22 cellular contexts compared by ENCODE assay signal in the genomic region with DNA sequence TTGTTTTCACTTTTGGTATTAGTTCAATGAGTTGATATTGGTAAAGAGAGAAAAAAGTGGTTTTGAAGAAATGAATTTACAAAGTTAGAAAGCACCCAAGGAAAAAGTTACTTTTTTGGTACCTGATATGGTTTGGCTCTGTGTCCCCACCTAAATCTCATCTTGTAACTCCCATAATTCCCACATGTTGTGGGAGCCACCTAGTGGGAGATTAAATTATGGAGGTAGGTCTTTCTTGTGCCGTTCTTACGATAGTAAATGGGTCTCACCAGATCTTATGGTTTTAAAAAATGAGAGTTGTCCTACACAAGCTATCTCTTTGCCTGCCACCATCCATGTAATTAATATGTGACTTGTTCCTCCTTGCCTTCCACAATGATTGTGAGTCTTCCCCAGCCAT.
A peak's percentile ranks its signal among the peaks of the same experiment; 100 is the strongest.
DNase-seq lines count a peak whose midpoint lies in the region; FAIRE-seq and TF ChIP-seq lines count a peak whose summit lies in the region.
"Had no signal": no experiment of that assay in that cellular context is flagged by ENCODE, and none has a peak within 500 bp of the region (broad histone marks: within the 10 kb centered on the region; RNA-seq: fewer than 3 reads in every experiment).

No MANE protein-coding gene starts in this region.

- CTCF ChIA-PET in RWPE1 (lab: Yijun Ruan, JAX): interaction anchor here (0.6 kb wide), 1 partner anchor 370 kb away, joined by 3 read pairs; no protein-coding TSS in a partner anchor

- DNase-seq in DMS53 (lab: John Stamatoyannopoulos, UW) (peak; percentile 47), DMS53 treated with DMSO at 0.1 percent for 48 hours (lab: John Stamatoyannopoulos, UW; ENCODE audit: unreplicated experiment) (no peak), KBM-7 (peak; percentile 5), RWPE1 (ENCODE audit: low spot score) (no peak), fibroblast of the aortic adventitia (ENCODE audit: low read depth) (peak; percentile 16), NCI-H2227 treated with DMSO at 0.1 percent for 48 hours (lab: John Stamatoyannopoulos, UW) (no peak), GM20000 (ENCODE audit: low spot score) (no peak), urothelium cell line (ENCODE audit: low spot score) (no peak)
- DNase-seq: activated CD8-positive, alpha-beta memory T cell treated with anti-CD3 and anti-CD28 coated beads for 24 hours; C1 segment of cervical spinal cord; left lung; NCI-H1694; NCI-H345; stimulated activated CD4-positive, alpha-beta T cell treated with anti-CD3 and anti-CD28 coated beads, Interleukin-4, amount 100 ng/mL, for 1 hour; stomach had no signal

- POLR2A ChIA-PET in RWPE1 (lab: Yijun Ruan, JAX; ENCODE audit: low non-redundant PET): no interaction called here

- TF ChIP-seq CTCF in RWPE1 (conservative IDR thresholded peaks at IDR 0.05; ENCODE audit: low read depth): 0 out of 2 replicates have a peak, but pooled peaks have one; percentile 7
- peak; percentile 5 for TF ChIP-seq CTCF in fibroblast of the aortic adventitia (IDR thresholded peaks at IDR 0.05; ENCODE audit: insufficient read depth, low read length)
- TF ChIP-seq CTCF in GM20000 (IDR thresholded peaks at IDR 0.05; ENCODE audit: extremely low read depth, missing control alignments): no peak

- in situ Hi-C loops in KBM-7 (cut with MboI; ENCODE audit: low pct_unique_long_range_greater_than_20kb, low sequenced_read_pairs): no loop called here

- no peak overlapping the region for H3K27ac ChIP-seq in RWPE1
- H3K27ac ChIP-seq: epithelial cell of prostate, left lung, SJSA1, skin epidermis, stomach had no signal

- no peak for FAIRE-seq in urothelium cell line (lab: Jason Lieb, UNC)
- FAIRE-seq: A204.1, GM12891, GM19239, H54 had no signal

- no peak overlapping the region for H3K4me3 ChIP-seq in fibroblast of the aortic adventitia (ENCODE audit: low read depth, low read length)
- H3K4me3 ChIP-seq: left lung, SJSA1, skin epidermis, stomach had no signal

Comparison
In these comparisons a context has a peak if more than half of its experiments do, and no peak if none do; other contexts are left out.
1. DNase-seq: peak in DMS53 (single experiment), KBM-7 (single experiment) and fibroblast of the aortic adventitia (single experiment); none in DMS53 treated with DMSO at 0.1 percent for 48 hours (single experiment), RWPE1 (single experiment), NCI-H2227 treated with DMSO at 0.1 percent for 48 hours (single experiment), GM20000 (single experiment) and urothelium cell line (single experiment).